ENCODE assay signal across 34 cellular contexts in the genomic region with DNA sequence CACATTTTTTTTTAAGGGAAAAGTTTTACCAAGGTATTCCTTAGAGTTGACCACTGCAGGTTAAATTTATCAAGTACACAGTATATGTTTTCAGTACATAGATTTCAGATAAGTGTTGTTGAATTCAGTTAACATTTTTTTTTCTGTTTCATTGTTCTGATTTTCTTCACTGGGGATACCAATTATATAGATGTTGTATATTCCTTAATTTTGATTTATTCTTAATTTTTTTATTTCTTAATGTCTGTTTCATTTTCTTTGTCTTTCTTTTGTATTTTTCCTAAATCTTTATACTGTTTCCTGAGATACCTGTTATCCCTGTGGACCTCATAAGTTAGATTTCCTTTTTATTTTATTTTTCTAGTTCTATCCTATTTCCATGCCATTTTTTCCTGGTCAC.
"Had no signal": no experiment of that assay in that cellular context is flagged by ENCODE, and none has a peak within 500 bp of the region (broad histone marks: within the 10 kb centered on the region; RNA-seq: fewer than 3 reads in every experiment).

No MANE protein-coding gene starts in this region.

- H3K27me3 ChIP-seq: MG63 had no signal

- H3K36me3 ChIP-seq: MG63 had no signal

- DNase-seq: Karpas-422, Kasumi-1, MG63, MM.1S, MV-4-11, NCI-H1048, NCI-H1092, NCI-H1092 treated with DMSO at 0.1 percent for 48 hours, NCI-H1105, NCI-H1105 treated with DMSO at 0.1 percent for 48 hours, NCI-H1417, NCI-H1417 treated with DMSO at 0.1 percent for 48 hours, NCI-H1436, NCI-H1436 treated with DMSO at 0.1 percent for 48 hours, NCI-H146, NCI-H1694, NCI-H1694 treated with DMSO at 0.1 percent for 48 hours, NCI-H187, NCI-H187 treated with DMSO at 0.1 percent for 48 hours, NCI-H1930, NCI-H2029, NCI-H2029 treated with DMSO at 0.1 percent for 48 hours, NCI-H2081, NCI-H2081 treated with DMSO at 0.1 percent for 48 hours, NCI-H2107, NCI-H2171, NCI-H2171 treated with DMSO at 0.1 percent for 48 hours, NCI-H2227 treated with DMSO at 0.1 percent for 48 hours, NCI-H226, NCI-H345, NCI-H446, NCI-H446 treated with DMSO at 0.1 percent for 48 hours, NCI-H510A, NCI-H510A treated with DMSO at 0.1 percent for 48 hours had no signal

- H3K4me3 ChIP-seq: MG63 had no signal
